In the genomic region with DNA sequence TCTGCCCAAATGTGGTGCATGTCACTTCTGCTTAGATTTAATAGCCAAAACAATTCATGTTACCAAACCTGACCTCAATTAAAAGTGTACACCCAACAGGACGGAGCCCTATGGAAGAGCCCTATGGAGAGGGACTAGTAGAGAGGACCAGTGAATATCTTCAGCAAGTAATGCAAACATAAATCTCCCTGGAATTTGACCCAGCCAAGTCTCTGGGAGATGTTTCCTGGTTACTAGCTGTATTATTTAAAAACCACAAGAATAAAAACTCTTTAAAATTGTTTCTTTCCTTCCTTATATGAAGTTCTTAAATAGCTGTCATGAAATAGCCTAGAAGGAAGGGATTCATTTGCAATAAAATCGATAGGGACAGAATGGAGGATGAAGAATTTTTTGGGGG, we compare ENCODE assay signal across 21 cellular contexts.
DNase-seq lines count a peak whose midpoint lies in the region; ATAC-seq, FAIRE-seq and TF ChIP-seq lines count a peak whose summit lies in the region.
"Had no signal": no experiment of that assay in that cellular context is flagged by ENCODE, and none has a peak within 500 bp of the region (broad histone marks: within the 10 kb centered on the region; RNA-seq: fewer than 3 reads in every experiment).

No MANE protein-coding gene starts in this region.

- in situ Hi-C loops in IMR-90 (cut with MboI; ENCODE audit: low sequenced_read_pairs) = no loop called here

- no peak overlapping the region for H3K4me3 Mint-ChIP-seq in astrocyte (ENCODE audit: unreplicated experiment)
- no peak overlapping the region for H3K4me3 Mint-ChIP-seq in activated naive CD8-positive, alpha-beta T cell treated with anti-CD3 and anti-CD28 coated beads, Interleukin-2, amount 50 U/mL, for 24 hours
- H3K4me3 Mint-ChIP-seq: CD4-positive, alpha-beta memory T cell; IgD-negative memory B cell had no signal

- H3F3A ChIP-seq in smooth muscle cell (ENCODE audit: low read depth) = peaks cover 18% of the 10 kb centered on the region

- no peak overlapping the region for H3K23ac ChIP-seq in IMR-90 (ENCODE audit: low read depth, low read length)

- no peaks in the 10 kb centered on the region for H3K79me1 ChIP-seq in IMR-90 (ENCODE audit: low read depth in 1 of 2, low read length in 2 of 2)

- H3K27me3 ChIP-seq in IMR-90 (ENCODE audit: control insufficient read depth, insufficient read depth, low read length) (no peaks in the 10 kb centered on the region), astrocyte (ENCODE audit: insufficient read depth, low read length) (no peaks in the 10 kb centered on the region), hepatocyte (no peaks in the 10 kb centered on the region), smooth muscle cell (ENCODE audit: low read depth) (no peaks in the 10 kb centered on the region)
- H3K27me3 ChIP-seq: Peyer's patch had no signal

- WGBS in IMR-90 (ENCODE audit: extremely low coverage in 2 of 2, insufficient read length in 1 of 2), 2 experiments = 100% methylated on average over 1 of the region's 2 CpGs; no CpG with 5 or more reads in 1 of the 2 experiments
- WGBS in hepatocyte (ENCODE audit: low lambda C conversion rate, missing lambda C conversion rate) = 86% methylated on average over 2 of the region's 2 CpGs
- 95% methylated on average over 2 of the region's 2 CpGs for WGBS in smooth muscle cell (ENCODE audit: low lambda C conversion rate)

- peak overlapping the region; percentile 61; the same call in 2 of the 3 replicates for H2BK15ac ChIP-seq in IMR-90 (ENCODE audit: low read depth, low read length)

- 0 out of 2 replicates have a peak overlapping the region, but pooled peaks have one; percentile 64 for H3K4ac ChIP-seq in IMR-90 (ENCODE audit: low read depth, low read length)

- peak overlapping the region; percentile 24; the same call in 1 of the 2 replicates for H3K4me2 ChIP-seq in IMR-90 (ENCODE audit: low read depth, low read length)
- H3K4me2 ChIP-seq in astrocyte (ENCODE audit: low read length) = peak overlapping the region; percentile 74
- no peak overlapping the region for H3K4me2 ChIP-seq in hepatocyte
- H3K4me2 ChIP-seq in smooth muscle cell = peak overlapping the region; percentile 57

- no peak for TF ChIP-seq CTCF in IMR-90 (conservative IDR thresholded peaks at IDR 0.05; ENCODE audit: low read depth, low read length)
- TF ChIP-seq CTCF in astrocyte (IDR thresholded peaks at IDR 0.05; ENCODE audit: insufficient read depth, low read depth, low read length) = no peak
- no peak for TF ChIP-seq CTCF in hepatocyte (IDR thresholded peaks at IDR 0.05; ENCODE audit: poor library complexity)
- TF ChIP-seq CTCF in smooth muscle cell (IDR thresholded peaks at IDR 0.05; ENCODE audit: borderline replicate concordance, insufficient read depth, poor library complexity, severe bottlenecking) = no peak

- H3K9me3 ChIP-seq in IMR-90 (ENCODE audit: control insufficient read depth, insufficient read depth, low read length) (no peaks in the 10 kb centered on the region), astrocyte (ENCODE audit: insufficient read depth, low read depth, low read length) (no peaks in the 10 kb centered on the region), hepatocyte (ENCODE audit: low read depth) (no peaks in the 10 kb centered on the region), smooth muscle cell (replicated peaks; ENCODE audit: low read depth) (no peaks in the 10 kb centered on the region)
- H3K9me3 ChIP-seq: Caco-2, Peyer's patch had no signal

- intact Hi-C loops in IMR-90 (cut with micrococcal nuclease) = no loop called here

- POLR2A ChIA-PET in IMR-90 (lab: Charles Lee; ENCODE audit: unreplicated experiment) = no interaction called here

- dilution Hi-C loops in IMR-90 (cut with HindIII; ENCODE audit: low sequenced_read_pairs, unreplicated experiment) = no loop called here

- DNase-seq in IMR-90 (peak; percentile 36), astrocyte (ENCODE audit: low read depth) (peak; percentile 39), hepatocyte (ENCODE audit: low spot score) (no peak), smooth muscle cell (lab: John Stamatoyannopoulos, UW; ENCODE audit: unreplicated experiment) (no peak), NCI-H82 (lab: John Stamatoyannopoulos, UW) (no peak)
- no peak for DNase-seq in activated naive CD8-positive, alpha-beta T cell treated with anti-CD3 and anti-CD28 coated beads, Interleukin-2, amount 50 U/mL, for 24 hours
- DNase-seq: Caco-2; CD4-positive, alpha-beta memory T cell; DMS 273 treated with DMSO at 0.1 percent for 48 hours; DMS79 treated with DMSO at 0.1 percent for 48 hours; NCI-H1694 treated with DMSO at 0.1 percent for 48 hours; NCI-H2081 treated with DMSO at 0.1 percent for 48 hours; NCI-H2171 treated with DMSO at 0.1 percent for 48 hours; NCI-H524 treated with DMSO at 0.1 percent for 48 hours; Peyer's patch had no signal

- H4K8ac ChIP-seq in IMR-90 (ENCODE audit: low read depth in 2 of 2, low read length in 2 of 2) = peak overlapping the region in 1 of 2 experiments; percentile 58; a peak in 1 of 4 replicates

- CTCF ChIA-PET in IMR-90 (lab: Yijun Ruan, JAX) = no interaction called here

- 0 out of 2 replicates have a peak overlapping the region, but pooled peaks have one; percentile 45 for H2AK5ac ChIP-seq in IMR-90 (ENCODE audit: low read depth, low read length)

- ATAC-seq in IMR-90 (ENCODE audit: low read depth) = no peak
- no peak for ATAC-seq in GM19328 (IDR thresholded peaks at IDR 0.05; ENCODE audit: unreplicated experiment)
- ATAC-seq in activated naive CD8-positive, alpha-beta T cell treated with anti-CD3 and anti-CD28 coated beads, Interleukin-2, amount 50 U/mL, for 24 hours = no peak
- ATAC-seq: HCT116, Right ventricle myocardium inferior had no signal

- no peak overlapping the region for H3K27ac ChIP-seq in IMR-90 (ENCODE audit: insufficient read depth, low read length)
- peak overlapping the region; percentile 97 for H3K27ac ChIP-seq in astrocyte (ENCODE audit: low read depth, low read length)
- H3K27ac ChIP-seq in hepatocyte = peak overlapping the region; percentile 80
- peak overlapping the region; percentile 95 for H3K27ac ChIP-seq in smooth muscle cell (ENCODE audit: low read depth)
- H3K27ac ChIP-seq: Peyer's patch had no signal

- H2BK5ac ChIP-seq in IMR-90 (ENCODE audit: low read depth, low read length, poor library complexity, severe bottlenecking) = peak overlapping the region; percentile 50

- H3K14ac ChIP-seq in IMR-90 (replicated peaks; ENCODE audit: low read depth, low read length) = peak overlapping the region; percentile 43; the same call in 1 of the 2 replicates

- FAIRE-seq in astrocyte (lab: Jason Lieb, UNC) = peak; percentile 64
- FAIRE-seq: GM12891, H1 had no signal

- H3K9me3 Mint-ChIP-seq in astrocyte (ENCODE audit: unreplicated experiment) = no peaks in the 10 kb centered on the region
- peaks cover 17% of the 10 kb centered on the region for H3K9me3 Mint-ChIP-seq in activated naive CD8-positive, alpha-beta T cell treated with anti-CD3 and anti-CD28 coated beads, Interleukin-2, amount 50 U/mL, for 24 hours

- peaks cover 9% of the 10 kb centered on the region; the same call in 1 of the 2 replicates for H3K9me1 ChIP-seq in IMR-90 (ENCODE audit: insufficient read depth, low read length)

- no TSS peak for BruUV-seq in IMR-90 (replicated peaks; lab: Mats Ljungman, UMichigan)

- H3K27ac Mint-ChIP-seq in astrocyte (ENCODE audit: unreplicated experiment) = no peak overlapping the region
- no peak overlapping the region for H3K27ac Mint-ChIP-seq in activated naive CD8-positive, alpha-beta T cell treated with anti-CD3 and anti-CD28 coated beads, Interleukin-2, amount 50 U/mL, for 24 hours
- H3K27ac Mint-ChIP-seq: CD4-positive, alpha-beta memory T cell; IgD-negative memory B cell had no signal

- H3K36me3 Mint-ChIP-seq in astrocyte (ENCODE audit: low read depth, unreplicated experiment) = no peaks in the 10 kb centered on the region
- no peaks in the 10 kb centered on the region for H3K36me3 Mint-ChIP-seq in activated naive CD8-positive, alpha-beta T cell treated with anti-CD3 and anti-CD28 coated beads, Interleukin-2, amount 50 U/mL, for 24 hours (ENCODE audit: low read depth)
- H3K36me3 Mint-ChIP-seq: CD4-positive, alpha-beta memory T cell; IgD-negative memory B cell had no signal

- H4K91ac ChIP-seq in IMR-90 (ENCODE audit: insufficient read depth, low read depth, low read length) = peak overlapping the region; percentile 50; the same call in 1 of the 2 replicates

- no peak for TF ChIP-seq POLR2A in IMR-90 (IDR thresholded peaks at IDR 0.05; ENCODE audit: low read depth, low read length)

- no peaks in the 10 kb centered on the region for H3K9me2 ChIP-seq in hepatocyte (replicated peaks; ENCODE audit: insufficient read depth)

- H3K4me3 ChIP-seq in IMR-90 (ENCODE audit: insufficient read depth, low read depth, low read length) = no peak overlapping the region
- H3K4me3 ChIP-seq in astrocyte (ENCODE audit: insufficient read depth, low read depth, low read length) = no peak overlapping the region
- H3K4me3 ChIP-seq in hepatocyte = no peak overlapping the region
- no peak overlapping the region for H3K4me3 ChIP-seq in smooth muscle cell
- H3K4me3 ChIP-seq: Peyer's patch had no signal

- H3K18ac ChIP-seq in IMR-90 (ENCODE audit: low read depth, low read length) = peak overlapping the region; percentile 84; the same call in 1 of the 2 replicates

- peak overlapping the region; percentile 53 for H2BK120ac ChIP-seq in IMR-90 (ENCODE audit: low read depth, low read length)

- H3K79me2 ChIP-seq in astrocyte (ENCODE audit: insufficient read depth, low read length) (no peaks in the 10 kb centered on the region), hepatocyte (no peaks in the 10 kb centered on the region), smooth muscle cell (ENCODE audit: low read depth) (no peaks in the 10 kb centered on the region)

- H4K5ac ChIP-seq in IMR-90 (ENCODE audit: low read depth, low read length) = no peak overlapping the region

- no peaks in the 10 kb centered on the region for H3K36me3 ChIP-seq in IMR-90 (ENCODE audit: control insufficient read depth, insufficient read depth, low read length)
- no peaks in the 10 kb centered on the region for H3K36me3 ChIP-seq in astrocyte (ENCODE audit: insufficient read depth, low read length)
- no peaks in the 10 kb centered on the region for H3K36me3 ChIP-seq in hepatocyte (replicated peaks; ENCODE audit: insufficient read depth, low read depth)
- H3K36me3 ChIP-seq in smooth muscle cell (ENCODE audit: low read depth) = no peaks in the 10 kb centered on the region
- H3K36me3 ChIP-seq: Peyer's patch had no signal

- no peak overlapping the region for H2AK9ac ChIP-seq in IMR-90 (replicated peaks; ENCODE audit: low read depth, low read length, poor library complexity)

- H2AFZ ChIP-seq in IMR-90 (replicated peaks; ENCODE audit: low read length, poor library complexity) (no peak overlapping the region), astrocyte (ENCODE audit: low read depth, low read length) (no peak overlapping the region), hepatocyte (no peak overlapping the region), smooth muscle cell (ENCODE audit: low read depth) (no peak overlapping the region)

- H3K4me1 ChIP-seq in IMR-90 (ENCODE audit: control insufficient read depth, insufficient read depth, low read length) (peaks cover 9% of the 10 kb centered on the region), astrocyte (ENCODE audit: insufficient read depth, low read length) (peaks cover 23% of the 10 kb centered on the region), hepatocyte (ENCODE audit: insufficient read depth) (peaks cover 20% of the 10 kb centered on the region), smooth muscle cell (ENCODE audit: low read depth) (peaks cover 19% of the 10 kb centered on the region)
- H3K4me1 ChIP-seq: Caco-2, Peyer's patch had no signal

- peak overlapping the region; percentile 68 for H2BK20ac ChIP-seq in IMR-90 (ENCODE audit: low read depth, low read length)

- no peak overlapping the region for H3K56ac ChIP-seq in IMR-90 (ENCODE audit: extremely low read depth, insufficient read depth, low read length)

- no peaks in the 10 kb centered on the region for H4K20me1 ChIP-seq in IMR-90 (ENCODE audit: insufficient read depth, low read length)
- no peaks in the 10 kb centered on the region for H4K20me1 ChIP-seq in astrocyte (ENCODE audit: insufficient read depth, low read length)
- no peaks in the 10 kb centered on the region for H4K20me1 ChIP-seq in hepatocyte (ENCODE audit: insufficient read depth, poor library complexity, severe bottlenecking)
- H4K20me1 ChIP-seq in smooth muscle cell (ENCODE audit: low read depth) = no peaks in the 10 kb centered on the region

- TF ChIP-seq RAD21 in IMR-90 (IDR thresholded peaks at IDR 0.05; ENCODE audit: low read length) = no peak

- no peak overlapping the region for H3K9ac ChIP-seq in IMR-90 (ENCODE audit: low read depth, low read length)
- H3K9ac ChIP-seq in astrocyte (ENCODE audit: low read length) = no peak overlapping the region
- no peak overlapping the region for H3K9ac ChIP-seq in smooth muscle cell (ENCODE audit: low read depth)

- H3K27me3 Mint-ChIP-seq in astrocyte (ENCODE audit: low read depth, unreplicated experiment) = no peaks in the 10 kb centered on the region
- no peaks in the 10 kb centered on the region for H3K27me3 Mint-ChIP-seq in activated naive CD8-positive, alpha-beta T cell treated with anti-CD3 and anti-CD28 coated beads, Interleukin-2, amount 50 U/mL, for 24 hours
- H3K27me3 Mint-ChIP-seq: IgD-negative memory B cell had no signal

- H3K4me1 Mint-ChIP-seq in astrocyte (ENCODE audit: low read depth, unreplicated experiment) = no peaks in the 10 kb centered on the region
- no peaks in the 10 kb centered on the region for H3K4me1 Mint-ChIP-seq in activated naive CD8-positive, alpha-beta T cell treated with anti-CD3 and anti-CD28 coated beads, Interleukin-2, amount 50 U/mL, for 24 hours
- H3K4me1 Mint-ChIP-seq: CD4-positive, alpha-beta memory T cell; IgD-negative memory B cell had no signal

Comparison
In these comparisons a context has a peak if more than half of its experiments do, and no peak if none do; other contexts are left out.
1. DNase-seq: peak in IMR-90 (single experiment) and astrocyte (single experiment); none in hepatocyte (single experiment), smooth muscle cell (single experiment), activated naive CD8-positive, alpha-beta T cell treated with anti-CD3 and anti-CD28 coated beads, Interleukin-2, amount 50 U/mL, for 24 hours (single experiment) and NCI-H82 (single experiment).